ENCODE assay signal across 10 cellular contexts in the genomic region with DNA sequence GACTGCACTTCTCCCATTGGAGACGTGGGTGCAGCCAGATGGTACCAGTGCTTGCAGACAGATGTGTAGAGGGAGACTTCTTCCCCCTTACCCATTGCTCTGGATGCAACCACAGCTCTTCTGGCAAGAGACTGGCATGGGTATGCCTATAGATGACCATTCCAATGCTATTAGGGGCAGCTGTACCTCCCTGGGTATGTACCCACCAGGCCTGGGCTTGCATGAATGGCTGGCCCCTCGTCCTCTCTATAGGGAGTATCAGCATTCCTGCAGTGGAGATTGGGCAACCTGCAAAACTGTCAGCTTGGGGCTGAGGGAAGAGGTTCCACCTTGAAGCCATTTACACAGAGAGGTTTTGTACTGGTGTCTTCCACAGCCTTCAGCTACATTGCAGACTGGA. TPM values are rescaled to one million over a fixed set of nuclear protein-coding genes. Genes with fewer than 3 reads are reported as not detected.
DNase-seq lines count a peak whose midpoint lies in the region; ATAC-seq and TF ChIP-seq lines count a peak whose summit lies in the region.
"Had no signal": no experiment of that assay in that cellular context is flagged by ENCODE, and none has a peak within 500 bp of the region (broad histone marks: within the 10 kb centered on the region; RNA-seq: fewer than 3 reads in every experiment).

No MANE protein-coding gene starts in this region.

- no peak overlapping the region for H4K5ac ChIP-seq in mesendoderm (ENCODE audit: low read length)

- no peaks in the 10 kb centered on the region for H3K4me1 ChIP-seq in Panc1 (ENCODE audit: control insufficient read depth, insufficient read depth, low read length)
- no peaks in the 10 kb centered on the region for H3K4me1 ChIP-seq in mesendoderm (ENCODE audit: control insufficient read depth, low read depth, low read length)
- H3K4me1 ChIP-seq: BLaER1 treated with 17β-estradiol and CSF1 and Interleukin-3, amounts not matched to agents 10 nM and 100 nM had no signal

- H2BK15ac ChIP-seq in mesendoderm (replicated peaks; ENCODE audit: low read depth): no peak overlapping the region

- no peak overlapping the region for H3K27ac ChIP-seq in Panc1 (ENCODE audit: low read length)
- no peak overlapping the region for H3K27ac ChIP-seq in mesendoderm (ENCODE audit: low read depth, low read length)
- no peak overlapping the region for H3K27ac ChIP-seq in substantia nigra (ENCODE audit: low read depth, low read length, poor library complexity, severe bottlenecking)
- H3K27ac ChIP-seq: BLaER1 treated with 17β-estradiol and CSF1 and Interleukin-3, amounts not matched to agents 10 nM and 100 nM had no signal

- intact Hi-C loops in Panc1 (cut with micrococcal nuclease; ENCODE audit: unreplicated experiment): loop anchor here (5.0 kb wide), 1 partner anchor 48 kb away; no protein-coding TSS in a partner anchor

- H3K56ac ChIP-seq in mesendoderm (ENCODE audit: low read length): no peak overlapping the region

- DNase-seq in Panc1 (ENCODE audit: low read depth, low spot score) (no peak), mesendoderm (peak; percentile 3), substantia nigra (lab: John Stamatoyannopoulos, UW) (no peak)
- DNase-seq: GF-D8 had no signal

- H3K79me1 ChIP-seq in mesendoderm (ENCODE audit: low read length): no peaks in the 10 kb centered on the region

- H2BK120ac ChIP-seq in mesendoderm (ENCODE audit: low read depth, low read length): no peak overlapping the region

- POLR2A ChIA-PET in Panc1 (lab: Charles Lee): no interaction called here

- no peaks in the 10 kb centered on the region for H3K9me3 ChIP-seq in Panc1 (ENCODE audit: control insufficient read depth, insufficient read depth, low read depth, low read length)

- no peak overlapping the region for H3K18ac ChIP-seq in mesendoderm (ENCODE audit: low read length)

- ATAC-seq in GM18907 (IDR thresholded peaks at IDR 0.05; ENCODE audit: unreplicated experiment): peak; percentile 7
- peak; percentile 12 for ATAC-seq in HG03139 (IDR thresholded peaks at IDR 0.05; ENCODE audit: unreplicated experiment)
- ATAC-seq in Panc1: peak; percentile 34
- ATAC-seq in HG02571 (IDR thresholded peaks at IDR 0.05; ENCODE audit: unreplicated experiment): no peak
- ATAC-seq in HG03469 (IDR thresholded peaks at IDR 0.05; ENCODE audit: unreplicated experiment): no peak

- no CpG with 5 or more reads among the region's 2 CpGs for WGBS in mesendoderm (ENCODE audit: extremely low coverage, insufficient coverage, low lambda C conversion rate)

- H3K4me2 ChIP-seq in mesendoderm (ENCODE audit: low read length): no peak overlapping the region
- H3K4me2 ChIP-seq: BLaER1 treated with 17β-estradiol and CSF1 and Interleukin-3, amounts not matched to agents 10 nM and 100 nM had no signal

- H3K36me3 ChIP-seq in Panc1 (ENCODE audit: control insufficient read depth, insufficient read depth, low read length): no peaks in the 10 kb centered on the region
- H3K36me3 ChIP-seq in mesendoderm (ENCODE audit: control insufficient read depth, insufficient read depth, low read length): no peaks in the 10 kb centered on the region
- H3K36me3 ChIP-seq: BLaER1 treated with 17β-estradiol and CSF1 and Interleukin-3, amounts not matched to agents 10 nM and 100 nM had no signal

- CTCF ChIA-PET in Panc1 (lab: Charles Lee): no interaction called here

- H4K8ac ChIP-seq in mesendoderm (ENCODE audit: low read depth, low read length): no peak overlapping the region

- no peak overlapping the region for H3K23ac ChIP-seq in mesendoderm (ENCODE audit: low read length)

- H3K9ac ChIP-seq in mesendoderm (ENCODE audit: low read length): no peak overlapping the region
- H3K9ac ChIP-seq: BLaER1 treated with 17β-estradiol and CSF1 and Interleukin-3, amounts not matched to agents 10 nM and 100 nM had no signal

- no peaks in the 10 kb centered on the region for H3K27me3 ChIP-seq in Panc1 (ENCODE audit: control insufficient read depth, insufficient read depth, low read length)
- H3K27me3 ChIP-seq in mesendoderm (ENCODE audit: insufficient read depth, low read length, poor library complexity): no peaks in the 10 kb centered on the region
- H3K27me3 ChIP-seq: BLaER1 treated with 17β-estradiol and CSF1 and Interleukin-3, amounts not matched to agents 10 nM and 100 nM had no signal

- no peak overlapping the region for H2BK5ac ChIP-seq in mesendoderm (ENCODE audit: low read length)

- H3K79me2 ChIP-seq in mesendoderm (ENCODE audit: control insufficient read depth, insufficient read depth, low read length): no peaks in the 10 kb centered on the region

- H3K4ac ChIP-seq in mesendoderm (ENCODE audit: low read depth, low read length): no peak overlapping the region

- no peak overlapping the region for H3K4me3 ChIP-seq in Panc1 (ENCODE audit: low read depth in 2 of 2, low read length in 2 of 2)
- H3K4me3 ChIP-seq in mesendoderm (ENCODE audit: low read length): no peak overlapping the region
- H3K4me3 ChIP-seq: BLaER1 treated with 17β-estradiol and CSF1 and Interleukin-3, amounts not matched to agents 10 nM and 100 nM; K562 had no signal

- no peak overlapping the region for H2AK5ac ChIP-seq in mesendoderm (ENCODE audit: low read length)

- in situ Hi-C loops in Panc1 (cut with HindIII; ENCODE audit: low pct_unique_long_range_greater_than_20kb, low sequenced_read_pairs): no loop called here

- no peak for TF ChIP-seq CTCF in Panc1 (IDR thresholded peaks at IDR 0.05)

- BruUV-seq in Panc1 (replicated peaks; lab: Mats Ljungman, UMichigan): no TSS peak

RNA-seq across cellular contexts. Expression of gene FXR1, which starts 57.6 kb away (rescaled TPM):
- total RNA-seq in Panc1 (2021; ENCODE audit: unreplicated experiment): 180 TPM
- 168 TPM for polyA plus RNA-seq in Panc1 (2012; ENCODE audit: insufficient read length)
- polyA plus RNA-seq in mesendoderm (2013, experiment 1 of 2): 186 TPM
- polyA plus RNA-seq in mesendoderm (2013, experiment 2 of 2): 188 TPM

Comparison
In these comparisons a context has a peak if more than half of its experiments do, and no peak if none do; other contexts are left out.
1. ATAC-seq: peak in GM18907 (single experiment), HG03139 (single experiment) and Panc1 (single experiment); none in HG02571 (single experiment) and HG03469 (single experiment).